ENCODE assay signal across 12 cellular contexts in the genomic region with DNA sequence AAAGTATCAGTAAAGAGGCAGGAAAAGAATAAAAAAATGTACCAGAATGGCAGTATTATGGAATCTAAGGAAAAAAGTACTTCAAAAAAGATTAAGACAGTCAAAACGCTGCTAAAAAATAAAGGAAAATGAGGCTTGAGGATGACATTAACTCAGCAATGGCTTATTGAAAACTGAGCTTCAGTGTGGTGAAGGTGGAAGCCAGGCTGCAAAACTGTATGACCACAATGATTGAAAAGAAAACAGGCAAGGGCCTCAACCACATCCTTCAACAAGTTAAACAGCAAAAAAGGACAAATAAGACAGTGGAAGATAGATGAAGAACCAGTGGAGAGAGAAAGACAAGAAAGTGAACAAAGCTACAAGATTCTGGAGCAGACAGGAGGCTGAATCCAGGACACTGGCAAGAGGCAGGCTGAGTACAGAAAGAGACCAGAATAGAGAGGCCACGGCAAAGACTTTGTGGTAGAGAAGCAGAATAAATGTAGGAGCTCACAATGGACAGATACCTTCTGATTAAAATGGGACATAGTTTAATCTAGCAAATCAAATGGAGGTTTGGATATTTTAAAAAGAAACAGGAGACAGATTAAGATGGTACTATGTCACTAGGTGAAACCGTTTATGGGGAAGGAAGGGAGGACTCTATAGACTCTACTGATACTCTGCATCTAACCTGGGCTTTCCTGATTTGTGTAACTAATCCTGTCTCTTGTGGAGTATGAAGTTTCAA.
A peak's percentile ranks its signal among the peaks of the same experiment; 100 is the strongest.
DNase-seq lines count a peak whose midpoint lies in the region; ATAC-seq and TF ChIP-seq lines count a peak whose summit lies in the region.
"Had no signal": no experiment of that assay in that cellular context is flagged by ENCODE, and none has a peak within 500 bp of the region (broad histone marks: within the 10 kb centered on the region; RNA-seq: fewer than 3 reads in every experiment).

No MANE protein-coding gene starts in this region.

- no peak overlapping the region for H3K27ac Mint-ChIP-seq in T-helper 2 cell treated with Interferon-gamma antibody and Interleukin-4, amounts not matched to agents 5 μg/mL and 100 μg/mL, for 36 hours
- H3K27ac Mint-ChIP-seq: activated B cell treated with CpG ODN at 0.5 μM for 24 hours had no signal

- H3K36me3 ChIP-seq in left ventricle myocardium inferior, result peaks cover 87% of the 10 kb centered on the region
- peaks cover 58% of the 10 kb centered on the region for H3K36me3 ChIP-seq in right atrium auricular region
- H3K36me3 ChIP-seq in smooth muscle cell (ENCODE audit: low read depth), result peaks cover 18% of the 10 kb centered on the region
- peaks cover 0 to 23% of the 10 kb centered on the region in 2 donors for H3K36me3 ChIP-seq in adrenal gland (replicated peaks in 1 of 2)

- peak overlapping the region; percentile 57 for H3K27ac ChIP-seq in left ventricle myocardium inferior (replicated peaks)
- peak overlapping the region in 1 of 2 donors; percentile 55 for H3K27ac ChIP-seq in right atrium auricular region
- H3K27ac ChIP-seq in smooth muscle cell (ENCODE audit: low read depth), result peak overlapping the region; percentile 82
- H3K27ac ChIP-seq in adrenal gland, result peak overlapping the region in 1 of 5 donors; percentile 31

- in situ Hi-C loops in astrocyte of the cerebellum (cut with HindIII; ENCODE audit: low sequenced_read_pairs), result no loop called here

- peak; percentile 68 for ATAC-seq in HG03175 (IDR thresholded peaks at IDR 0.05; ENCODE audit: unreplicated experiment)

- peaks cover 12% of the 10 kb centered on the region for H3K27me3 Mint-ChIP-seq in T-helper 2 cell treated with Interferon-gamma antibody and Interleukin-4, amounts not matched to agents 5 μg/mL and 100 μg/mL, for 36 hours (ENCODE audit: low read depth)
- H3K27me3 Mint-ChIP-seq: activated B cell treated with CpG ODN at 0.5 μM for 24 hours had no signal

- no peak overlapping the region for H2AFZ ChIP-seq in smooth muscle cell (ENCODE audit: low read depth)

- H3K27me3 ChIP-seq in left ventricle myocardium inferior (ENCODE audit: low read depth) (no peaks in the 10 kb centered on the region), right atrium auricular region (no peaks in the 10 kb centered on the region), smooth muscle cell (ENCODE audit: low read depth) (no peaks in the 10 kb centered on the region), adrenal gland (no peaks in the 10 kb centered on the region)

- H3K4me1 ChIP-seq in left ventricle myocardium inferior (peaks cover 26% of the 10 kb centered on the region), right atrium auricular region (no peaks in the 10 kb centered on the region), smooth muscle cell (ENCODE audit: low read depth) (peaks cover 6% of the 10 kb centered on the region), adrenal gland (replicated peaks in 1 of 2) (peaks cover 0 to 5% of the 10 kb centered on the region in 2 donors)

- intact Hi-C loops in left ventricle myocardium inferior (cut with micrococcal nuclease), result no loop called here
- intact Hi-C loops in adrenal gland (cut with DNase I), result no loop called here

- H3K36me3 Mint-ChIP-seq in T-helper 2 cell treated with Interferon-gamma antibody and Interleukin-4, amounts not matched to agents 5 μg/mL and 100 μg/mL, for 36 hours (ENCODE audit: low read depth), result no peaks in the 10 kb centered on the region

- no peak for TF ChIP-seq POLR2A in adrenal gland (IDR thresholded peaks at IDR 0.05)

- H3K4me3 ChIP-seq in left ventricle myocardium inferior (no peak overlapping the region), right atrium auricular region (no peak overlapping the region), astrocyte of the cerebellum (ENCODE audit: low read depth, low read length) (no peak overlapping the region), smooth muscle cell (no peak overlapping the region), adrenal gland (no peak overlapping the region)

- peaks cover 11% of the 10 kb centered on the region for H3K4me1 Mint-ChIP-seq in T-helper 2 cell treated with Interferon-gamma antibody and Interleukin-4, amounts not matched to agents 5 μg/mL and 100 μg/mL, for 36 hours (ENCODE audit: low read depth)
- H3K4me1 Mint-ChIP-seq: activated B cell treated with CpG ODN at 0.5 μM for 24 hours had no signal

- peak overlapping the region; percentile 52 for H3K4me2 ChIP-seq in smooth muscle cell

- no peaks in the 10 kb centered on the region for H3K9me3 Mint-ChIP-seq in T-helper 2 cell treated with Interferon-gamma antibody and Interleukin-4, amounts not matched to agents 5 μg/mL and 100 μg/mL, for 36 hours
- H3K9me3 Mint-ChIP-seq: activated B cell treated with CpG ODN at 0.5 μM for 24 hours had no signal

- no peaks in the 10 kb centered on the region for H3K79me2 ChIP-seq in smooth muscle cell (ENCODE audit: low read depth)

- H3K9ac ChIP-seq in smooth muscle cell (ENCODE audit: low read depth), result peak overlapping the region; percentile 31

- DNase-seq in left ventricle myocardium inferior, result no peak
- DNase-seq in right atrium auricular region (ENCODE audit: low spot score), result no peak
- peak; percentile 16 for DNase-seq in astrocyte of the cerebellum (ENCODE audit: low read depth)
- no peak for DNase-seq in smooth muscle cell (lab: John Stamatoyannopoulos, UW; ENCODE audit: unreplicated experiment)
- no peak for DNase-seq in T-helper 2 cell treated with Interferon-gamma antibody and Interleukin-4, amounts not matched to agents 5 μg/mL and 100 μg/mL, for 36 hours (ENCODE audit: low spot score)
- DNase-seq in NK-92 treated with Interleukin-12 subunit alpha and Interleukin-12 subunit beta, amount 100 ng/mL, for 24 hours (lab: John Stamatoyannopoulos, UW), result no peak
- DNase-seq in adrenal gland, result no peak
- DNase-seq: activated B cell treated with CpG ODN at 0.5 μM for 24 hours; NCI-H1436; RPMI8226; stimulated activated CD4-positive, alpha-beta T cell treated with anti-CD3 and anti-CD28 coated beads, Interleukin-4, amount 100 ng/mL, for 1 hour had no signal

- H3K4me3 Mint-ChIP-seq in T-helper 2 cell treated with Interferon-gamma antibody and Interleukin-4, amounts not matched to agents 5 μg/mL and 100 μg/mL, for 36 hours, result no peak overlapping the region
- H3K4me3 Mint-ChIP-seq: activated B cell treated with CpG ODN at 0.5 μM for 24 hours had no signal

- 69% methylated on average over 3 of the region's 3 CpGs for WGBS in smooth muscle cell (ENCODE audit: low lambda C conversion rate)
- 73 to 79% (median 76%) methylated on average over 3 of the region's 3 CpGs for WGBS in adrenal gland, 4 donors

- TF ChIP-seq CTCF in left ventricle myocardium inferior (IDR thresholded peaks at IDR 0.05; ENCODE audit: borderline replicate concordance) (no peak), right atrium auricular region (IDR thresholded peaks at IDR 0.05) (no peak), astrocyte of the cerebellum (IDR thresholded peaks at IDR 0.05; ENCODE audit: low read depth, low read length, missing control alignments) (no peak), smooth muscle cell (IDR thresholded peaks at IDR 0.05; ENCODE audit: borderline replicate concordance, insufficient read depth, poor library complexity, severe bottlenecking) (no peak), adrenal gland (IDR thresholded peaks at IDR 0.05) (no peak)

- H3K9me3 ChIP-seq in left ventricle myocardium inferior (replicated peaks), result no peaks in the 10 kb centered on the region
- H3K9me3 ChIP-seq in right atrium auricular region, result no peaks in the 10 kb centered on the region
- no peaks in the 10 kb centered on the region for H3K9me3 ChIP-seq in smooth muscle cell (replicated peaks; ENCODE audit: low read depth)
- H3K9me3 ChIP-seq in adrenal gland (replicated peaks in 1 of 3), result no peaks in the 10 kb centered on the region

- no peaks in the 10 kb centered on the region for H3F3A ChIP-seq in smooth muscle cell (ENCODE audit: low read depth)

- peaks cover 17% of the 10 kb centered on the region for H4K20me1 ChIP-seq in smooth muscle cell (ENCODE audit: low read depth)
